Comparison of ENCODE assay signal across 24 cellular contexts in the genomic region with DNA sequence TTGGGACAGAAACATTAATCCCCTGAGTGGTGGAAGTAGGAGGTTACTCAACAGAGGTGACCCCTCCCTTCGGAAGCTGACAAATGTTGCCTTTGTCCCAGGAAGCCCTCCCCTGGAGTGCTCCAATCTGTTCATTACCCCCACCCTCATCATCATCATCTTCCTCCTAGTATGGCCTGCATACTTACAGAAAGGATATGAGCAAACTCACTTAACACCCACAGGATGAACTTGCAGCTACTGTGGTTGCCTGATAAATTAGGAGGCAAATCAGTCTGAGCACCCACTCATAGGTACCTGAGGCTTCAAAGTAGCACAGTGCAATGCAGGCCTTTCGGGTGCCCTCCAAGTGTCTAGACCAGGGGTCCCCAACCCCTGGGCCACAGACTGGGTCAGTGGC.
"Had no signal": no experiment of that assay in that cellular context is flagged by ENCODE, and none has a peak within 500 bp of the region (broad histone marks: within the 10 kb centered on the region; RNA-seq: fewer than 3 reads in every experiment).

No MANE protein-coding gene starts in this region.

- H3K27me3 Mint-ChIP-seq: activated naive CD4-positive, alpha-beta T cell treated with anti-CD3 and anti-CD28 coated beads, Interleukin-2, amount 50 U/mL, for 24 hours; activated naive CD8-positive, alpha-beta T cell treated with anti-CD3 and anti-CD28 coated beads, Interleukin-2, amount 10 ng/mL, durations not matched to agents 7 days and 5 days had no signal

- DNase-seq: activated CD4-positive, alpha-beta T cell treated with anti-CD3 and anti-CD28 coated beads for 1 hour; activated CD4-positive, CD25-positive, alpha-beta regulatory T cell; activated gamma-delta T cell; activated naive CD4-positive, alpha-beta T cell treated with Interleukin-2 at 50 U/mL for 16 hours; activated naive CD8-positive, alpha-beta T cell treated with anti-CD3 and anti-CD28 coated beads, Interleukin-2, amount 10 ng/mL, durations not matched to agents 7 days and 5 days; activated T-cell treated with anti-CD3 and anti-CD28 coated beads, Interleukin-2, amount 50 U/mL, for 1 hour; activated T-cell treated with anti-CD3 and anti-CD28 coated beads, Interleukin-2, amount 50 U/mL, for 72 hours; amygdala; Karpas-422; KBM-7; NCI-H1105; NCI-H1417 treated with DMSO at 0.1 percent for 48 hours; NCI-H1930; NCI-H2081 treated with DMSO at 0.1 percent for 48 hours; NCI-H345; NCI-H524 treated with DMSO at 0.1 percent for 48 hours; SHP77; SJCRH30; T1000; WERI-Rb-1 had no signal

- H3K36me3 Mint-ChIP-seq: IgD-negative memory B cell had no signal

- H3K4me3 Mint-ChIP-seq: activated naive CD4-positive, alpha-beta T cell treated with anti-CD3 and anti-CD28 coated beads, Interleukin-2, amount 50 U/mL, for 24 hours; activated naive CD8-positive, alpha-beta T cell treated with anti-CD3 and anti-CD28 coated beads, Interleukin-2, amount 10 ng/mL, durations not matched to agents 7 days and 5 days; activated T-cell treated with anti-CD3 and anti-CD28 coated beads, Interleukin-2, amount 50 U/mL, for 72 hours; IgD-negative memory B cell had no signal

- H3K9me3 Mint-ChIP-seq: activated naive CD4-positive, alpha-beta T cell treated with anti-CD3 and anti-CD28 coated beads, Interleukin-2, amount 50 U/mL, for 24 hours; activated T-cell treated with anti-CD3 and anti-CD28 coated beads, Interleukin-2, amount 50 U/mL, for 72 hours; IgD-negative memory B cell had no signal

- H3K27ac Mint-ChIP-seq: activated naive CD4-positive, alpha-beta T cell treated with anti-CD3 and anti-CD28 coated beads, Interleukin-2, amount 50 U/mL, for 24 hours; activated naive CD8-positive, alpha-beta T cell treated with anti-CD3 and anti-CD28 coated beads, Interleukin-2, amount 10 ng/mL, durations not matched to agents 7 days and 5 days; activated T-cell treated with anti-CD3 and anti-CD28 coated beads, Interleukin-2, amount 50 U/mL, for 72 hours; activated T-helper 2 cell treated with anti-CD3 and anti-CD28 coated beads, Interferon-gamma antibody, Interleukin-2, Interleukin-4, amounts not matched to agents 10 μg/mL and 5 μg/mL and 100 μg/mL, durations not matched to agents 14 hours and 24 hours and 36 hours; IgD-negative memory B cell had no signal

- ATAC-seq: activated T-cell treated with anti-CD3 and anti-CD28 coated beads, Interleukin-2, amount 50 U/mL, for 72 hours; Panc1 had no signal
